ENCODE assay signal across 13 cellular contexts in the genomic region with DNA sequence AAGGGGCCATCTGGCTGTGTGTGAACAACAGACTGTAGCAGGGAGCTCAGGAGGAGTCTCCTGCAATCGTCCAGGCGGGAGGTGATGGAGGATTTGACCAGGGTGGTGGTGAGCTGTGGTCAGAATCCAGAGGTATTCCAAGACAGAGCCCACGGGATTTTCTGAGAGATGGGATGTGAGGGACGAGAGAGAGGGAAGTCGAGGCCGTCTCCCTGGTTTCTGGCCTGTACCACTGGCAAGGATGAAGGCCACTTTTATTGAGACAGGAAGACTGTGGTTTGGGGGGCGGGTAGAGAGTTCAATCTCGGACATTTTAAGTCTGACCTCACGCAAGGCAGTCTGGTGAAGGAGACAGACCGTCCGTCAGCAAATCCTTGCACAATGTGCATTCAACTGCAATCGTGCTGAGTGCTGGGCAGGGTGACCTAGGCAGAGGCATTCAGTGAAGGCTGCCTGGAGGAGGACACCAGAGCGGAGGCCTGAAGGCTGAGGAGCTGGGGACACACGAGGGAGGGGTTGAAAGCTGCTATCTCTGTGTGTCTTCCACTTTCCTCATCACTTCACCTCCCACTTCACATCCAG. TPM values are rescaled to one million over a fixed set of nuclear protein-coding genes. Genes with fewer than 3 reads are reported as not detected.
DNase-seq lines count a peak whose midpoint lies in the region; ATAC-seq and TF ChIP-seq lines count a peak whose summit lies in the region.
"Had no signal": no experiment of that assay in that cellular context is flagged by ENCODE, and none has a peak within 500 bp of the region (broad histone marks: within the 10 kb centered on the region; RNA-seq: fewer than 3 reads in every experiment).

No MANE protein-coding gene starts in this region.

- H3K27me3 Mint-ChIP-seq in activated naive CD8-positive, alpha-beta T cell treated with anti-CD3 and anti-CD28 coated beads, Interleukin-2, amount 10 ng/mL, durations not matched to agents 7 days and 5 days: no peaks in the 10 kb centered on the region

- peak overlapping the region; percentile 87 for H3K27ac Mint-ChIP-seq in activated naive CD8-positive, alpha-beta T cell treated with anti-CD3 and anti-CD28 coated beads, Interleukin-2, amount 10 ng/mL, durations not matched to agents 7 days and 5 days

- ATAC-seq in activated naive CD8-positive, alpha-beta T cell treated with anti-CD3 and anti-CD28 coated beads, Interleukin-2, amount 10 ng/mL, durations not matched to agents 7 days and 5 days (ENCODE audit: low read depth): no peak
- ATAC-seq in lower lobe of right lung: peak; percentile 35 to 60
- ATAC-seq in GM19397 (IDR thresholded peaks at IDR 0.05; ENCODE audit: unreplicated experiment): no peak
- no peak for ATAC-seq in HG03095 (IDR thresholded peaks at IDR 0.05; ENCODE audit: unreplicated experiment)

- in situ Hi-C loops in G401 (cut with HindIII; ENCODE audit: low sequenced_read_pairs): no loop called here

- peaks cover 87% of the 10 kb centered on the region for H3K4me1 ChIP-seq in lower lobe of right lung

- H3K36me3 ChIP-seq in lower lobe of right lung: no peaks in the 10 kb centered on the region
- H3K36me3 ChIP-seq: thoracic aorta had no signal

- TF ChIP-seq CTCF in AG09309 (IDR thresholded peaks at IDR 0.05; ENCODE audit: control insufficient read depth, insufficient read depth, low read depth, low read length, missing control alignments) (no peak), HL-60 (IDR thresholded peaks at IDR 0.05; ENCODE audit: insufficient read depth, low read length) (no peak), lower lobe of right lung (IDR thresholded peaks at IDR 0.05) (no peak)

- H3K27me3 ChIP-seq in HL-60 (ENCODE audit: insufficient read depth, poor library complexity, severe bottlenecking) (no peaks in the 10 kb centered on the region), lower lobe of right lung (ENCODE audit: low read depth) (peaks cover 4% of the 10 kb centered on the region)

- POLR2A ChIA-PET in activated naive CD8-positive, alpha-beta T cell treated with anti-CD3 and anti-CD28 coated beads, Interleukin-2, amount 10 ng/mL, durations not matched to agents 7 days and 5 days (lab: Charles Lee): interaction anchor here (0.8 to 1.1 kb wide), 5 partner anchors 12 to 44 kb away, joined by 3 to 6 read pairs (median 3); no protein-coding TSS in a partner anchor

- peaks cover 1% of the 10 kb centered on the region for H3K9me3 Mint-ChIP-seq in activated naive CD8-positive, alpha-beta T cell treated with anti-CD3 and anti-CD28 coated beads, Interleukin-2, amount 10 ng/mL, durations not matched to agents 7 days and 5 days

- peaks cover 61% of the 10 kb centered on the region for H3K4me1 Mint-ChIP-seq in activated naive CD8-positive, alpha-beta T cell treated with anti-CD3 and anti-CD28 coated beads, Interleukin-2, amount 10 ng/mL, durations not matched to agents 7 days and 5 days

- peak; percentile 71 for DNase-seq in AG09309 (ENCODE audit: low read depth)
- DNase-seq in HL-60 (ENCODE audit: low read depth in 1 of 2, low spot score in 1 of 2): peak; percentile 85 to 94
- DNase-seq in activated naive CD8-positive, alpha-beta T cell treated with anti-CD3 and anti-CD28 coated beads, Interleukin-2, amount 10 ng/mL, durations not matched to agents 7 days and 5 days: no peak
- peak; percentile 70 for DNase-seq in lower lobe of right lung
- DNase-seq in HuH-7 (ENCODE audit: low spot score): no peak
- no peak for DNase-seq in G401 (ENCODE audit: low spot score)
- DNase-seq: Calu3, mammary epithelial cell, NCI-H510A treated with DMSO at 0.1 percent for 48 hours, T1000 had no signal

- peak overlapping the region; percentile 37 for H3K4me3 Mint-ChIP-seq in activated naive CD8-positive, alpha-beta T cell treated with anti-CD3 and anti-CD28 coated beads, Interleukin-2, amount 10 ng/mL, durations not matched to agents 7 days and 5 days

- peaks cover 50% of the 10 kb centered on the region for H3K36me3 Mint-ChIP-seq in activated naive CD8-positive, alpha-beta T cell treated with anti-CD3 and anti-CD28 coated beads, Interleukin-2, amount 10 ng/mL, durations not matched to agents 7 days and 5 days

- intact Hi-C loops in lower lobe of right lung (cut with DNase I): no loop called here

- H3K9me3 ChIP-seq in lower lobe of right lung: no peaks in the 10 kb centered on the region
- H3K9me3 ChIP-seq: thoracic aorta had no signal

- H3K27ac ChIP-seq in HL-60 (replicated peaks) (peak overlapping the region; percentile 63), lower lobe of right lung (peak overlapping the region; percentile 37)

- H3K4me3 ChIP-seq in AG09309 (ENCODE audit: control insufficient read depth, low read depth, low read length): no peak overlapping the region
- no peak overlapping the region for H3K4me3 ChIP-seq in HL-60 (replicated peaks; ENCODE audit: insufficient read depth, low read length)
- H3K4me3 ChIP-seq in lower lobe of right lung: no peak overlapping the region
- H3K4me3 ChIP-seq: thoracic aorta had no signal

RNA-seq across cellular contexts. Expression of a gene that starts 53.9 kb away (rescaled TPM):
- 100 to 1,000 TPM; 142 to 147 TPM for total RNA-seq in activated naive CD8-positive, alpha-beta T cell treated with anti-CD3 and anti-CD28 coated beads, Interleukin-2, amount 10 ng/mL, durations not matched to agents 7 days and 5 days
- 78.2 TPM for total RNA-seq in lower lobe of right lung
- 6.1 and 8.9 TPM in 2 replicates for total RNA-seq in G401 (2014; rRNA removed; shearing (Covaris generic))

Comparison
In these comparisons a context has a peak if more than half of its experiments do, and no peak if none do; other contexts are left out.
1. DNase-seq: peak in AG09309 (single experiment), HL-60 (2 of 2) and lower lobe of right lung (single experiment); none in activated naive CD8-positive, alpha-beta T cell treated with anti-CD3 and anti-CD28 coated beads, Interleukin-2, amount 10 ng/mL, durations not matched to agents 7 days and 5 days (single experiment), HuH-7 (single experiment) and G401 (single experiment).
2. ATAC-seq: peak in lower lobe of right lung (2 of 2); none in activated naive CD8-positive, alpha-beta T cell treated with anti-CD3 and anti-CD28 coated beads, Interleukin-2, amount 10 ng/mL, durations not matched to agents 7 days and 5 days (single experiment), GM19397 (single experiment) and HG03095 (single experiment).